Comparison of ENCODE assay signal across 10 cellular contexts in the genomic region with DNA sequence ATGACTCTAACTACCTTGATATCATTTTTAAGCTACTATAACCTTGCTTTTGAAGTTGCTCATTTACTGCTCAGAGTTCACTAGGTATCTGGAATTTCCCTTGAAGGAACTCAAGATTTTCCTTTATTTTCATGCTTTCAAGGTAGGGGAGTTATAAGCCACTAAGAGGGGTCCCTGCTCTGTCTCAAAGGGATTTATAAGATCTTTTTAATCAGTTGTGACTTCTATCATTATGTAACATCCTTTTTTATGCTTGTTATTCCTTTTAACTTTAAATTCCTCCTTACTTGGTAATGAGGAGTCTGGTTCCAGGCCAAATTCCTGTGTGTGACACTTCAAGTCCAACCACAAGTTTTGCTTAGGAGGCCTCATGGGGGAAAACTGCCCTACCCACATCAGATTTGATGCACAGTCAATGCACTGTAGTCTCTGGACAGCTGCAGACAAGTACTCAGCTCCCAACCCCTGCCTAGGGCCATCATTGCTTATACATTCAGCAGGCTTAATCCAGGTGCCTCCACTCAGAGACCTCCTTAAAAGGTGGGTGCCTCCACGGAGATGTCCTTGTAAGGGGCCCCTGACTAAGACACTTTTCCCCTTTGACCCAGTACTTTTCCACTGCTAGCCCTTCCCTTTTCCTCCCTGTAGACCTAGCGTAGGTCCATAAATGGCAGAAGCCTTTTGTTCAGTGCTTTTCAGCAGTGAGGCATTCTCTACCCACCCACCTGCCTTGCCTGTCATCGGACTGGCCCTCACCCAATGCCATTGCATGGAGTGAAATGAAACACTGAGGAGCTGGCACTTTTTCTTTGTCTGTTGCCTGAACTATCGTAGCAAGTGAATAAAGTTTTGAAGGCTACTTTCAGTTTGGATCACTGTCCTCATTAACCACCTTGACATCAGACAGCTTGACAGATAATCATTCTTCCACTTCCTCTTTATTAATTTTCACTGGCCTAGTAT. TPM values are rescaled to one million over a fixed set of nuclear protein-coding genes. Genes with fewer than 3 reads are reported as not detected.
A peak's percentile ranks its signal among the peaks of the same experiment; 100 is the strongest.
DNase-seq lines count a peak whose midpoint lies in the region; ATAC-seq and TF ChIP-seq lines count a peak whose summit lies in the region.
"Had no signal": no experiment of that assay in that cellular context is flagged by ENCODE, and none has a peak within 500 bp of the region (broad histone marks: within the 10 kb centered on the region; RNA-seq: fewer than 3 reads in every experiment).

No MANE protein-coding gene starts in this region.

- DNase-seq in left ventricle myocardium inferior (no peak), right atrium auricular region (ENCODE audit: low spot score) (no peak), brain microvascular endothelial cell (peak; percentile 78), thyroid gland (peak; percentile 11 to 21), DMS79 treated with DMSO at 0.1 percent for 48 hours (lab: John Stamatoyannopoulos, UW) (no peak), body of pancreas (no peak)
- DNase-seq in effector memory CD4-positive, alpha-beta T cell: no peak
- DNase-seq: right cardiac atrium had no signal

- TF ChIP-seq CTCF in left ventricle myocardium inferior (IDR thresholded peaks at IDR 0.05; ENCODE audit: borderline replicate concordance): no peak
- TF ChIP-seq CTCF in right atrium auricular region (IDR thresholded peaks at IDR 0.05): no peak
- TF ChIP-seq CTCF in brain microvascular endothelial cell (IDR thresholded peaks at IDR 0.05; ENCODE audit: low read depth, low read length, missing control alignments): no peak
- no peak for TF ChIP-seq CTCF in thyroid gland (IDR thresholded peaks at IDR 0.05)
- no peak for TF ChIP-seq CTCF in body of pancreas (IDR thresholded peaks at IDR 0.05)

- H3K27ac ChIP-seq in left ventricle myocardium inferior (replicated peaks) (peak overlapping the region; percentile 6), right atrium auricular region (no peak overlapping the region), brain microvascular endothelial cell (no peak overlapping the region), thyroid gland (no peak overlapping the region), body of pancreas (no peak overlapping the region)
- H3K27ac ChIP-seq in effector memory CD4-positive, alpha-beta T cell (ENCODE audit: insufficient read depth, low read length, poor library complexity, severe bottlenecking): no peak overlapping the region
- H3K27ac ChIP-seq: A549 had no signal

- ATAC-seq in HG03103 (IDR thresholded peaks at IDR 0.05; ENCODE audit: low read depth, unreplicated experiment) (peak; percentile 79), body of pancreas (no peak)
- ATAC-seq: A549 had no signal

- H3K36me3 ChIP-seq in left ventricle myocardium inferior (no peaks in the 10 kb centered on the region), right atrium auricular region (no peaks in the 10 kb centered on the region), brain microvascular endothelial cell (replicated peaks) (no peaks in the 10 kb centered on the region), thyroid gland (no peaks in the 10 kb centered on the region), body of pancreas (replicated peaks in 1 of 2; ENCODE audit: insufficient read depth in 1 of 2, low read depth in 2 of 2) (no peaks in the 10 kb centered on the region)
- no peaks in the 10 kb centered on the region for H3K36me3 ChIP-seq in effector memory CD4-positive, alpha-beta T cell (ENCODE audit: control insufficient read depth, insufficient read depth, low read length)

- H3K4me3 ChIP-seq in left ventricle myocardium inferior (no peak overlapping the region), right atrium auricular region (no peak overlapping the region), brain microvascular endothelial cell (ENCODE audit: low read depth, low read length) (no peak overlapping the region), thyroid gland (replicated peaks in 1 of 3) (no peak overlapping the region), body of pancreas (no peak overlapping the region)
- no peak overlapping the region for H3K4me3 ChIP-seq in effector memory CD4-positive, alpha-beta T cell (ENCODE audit: insufficient read depth, low read depth, low read length, poor library complexity, severe bottlenecking)
- H3K4me3 ChIP-seq: A549 had no signal

- intact Hi-C loops in left ventricle myocardium inferior (cut with micrococcal nuclease): no loop called here
- intact Hi-C loops in thyroid gland (cut with DNase I): no loop called here
- intact Hi-C loops in body of pancreas (cut with DNase I): no loop called here

- TF ChIP-seq POLR2A in thyroid gland (IDR thresholded peaks at IDR 0.05): no peak
- no peak for TF ChIP-seq POLR2A in body of pancreas (IDR thresholded peaks at IDR 0.05)

- in situ Hi-C loops in brain microvascular endothelial cell (cut with HindIII; ENCODE audit: low pct_ligation_motif_present, low sequenced_read_pairs): no loop called here

- peaks cover 13% of the 10 kb centered on the region for H3K4me1 ChIP-seq in left ventricle myocardium inferior
- peaks cover 0 to 10% of the 10 kb centered on the region in 2 donors for H3K4me1 ChIP-seq in right atrium auricular region
- H3K4me1 ChIP-seq in thyroid gland: peaks cover 5 to 11% of the 10 kb centered on the region in 2 donors
- peaks cover 9% of the 10 kb centered on the region for H3K4me1 ChIP-seq in body of pancreas
- H3K4me1 ChIP-seq in effector memory CD4-positive, alpha-beta T cell (ENCODE audit: control insufficient read depth, insufficient read depth, low read length, poor library complexity, severe bottlenecking): no peaks in the 10 kb centered on the region
- H3K4me1 ChIP-seq: A549 had no signal

- H3K9me3 ChIP-seq in left ventricle myocardium inferior (replicated peaks) (peaks cover 35% of the 10 kb centered on the region), right atrium auricular region (peaks cover 0 to 11% of the 10 kb centered on the region in 2 donors), thyroid gland (no peaks in the 10 kb centered on the region), body of pancreas (no peaks in the 10 kb centered on the region)
- no peaks in the 10 kb centered on the region for H3K9me3 ChIP-seq in effector memory CD4-positive, alpha-beta T cell (ENCODE audit: control insufficient read depth, low read length)

- WGBS in thyroid gland, 2 donors: 83% methylated on average over 4 of the region's 4 CpGs
- WGBS in body of pancreas, 2 donors: 78 to 88% methylated on average over 4 of the region's 4 CpGs

- H3K27me3 ChIP-seq in left ventricle myocardium inferior (ENCODE audit: low read depth) (no peaks in the 10 kb centered on the region), right atrium auricular region (no peaks in the 10 kb centered on the region), brain microvascular endothelial cell (replicated peaks) (no peaks in the 10 kb centered on the region), thyroid gland (no peaks in the 10 kb centered on the region), body of pancreas (no peaks in the 10 kb centered on the region)
- no peaks in the 10 kb centered on the region for H3K27me3 ChIP-seq in effector memory CD4-positive, alpha-beta T cell (replicated peaks; ENCODE audit: control insufficient read depth, insufficient read depth, low read length, poor library complexity, severe bottlenecking)

RNA-seq across cellular contexts. Expression of gene PLK4, which starts 23.9 kb away (rescaled TPM):
- 0.49 TPM for total RNA-seq in left ventricle myocardium inferior
- total RNA-seq in right atrium auricular region: 1 to 10 TPM in 1 of 2 donors, not detected in 1; 2.0 TPM
- total RNA-seq in thyroid gland: 1 to 10 TPM in 3 of 4 donors, under 1 TPM in 1; 0.94 to 4.2 (median 2.1) TPM
- 1 to 10 TPM in 1 of 2 donors, not detected in 1; 1.8 TPM for total RNA-seq in body of pancreas

Comparison
In these comparisons a context has a peak if more than half of its experiments do, and no peak if none do; other contexts are left out.
1. DNase-seq: peak in brain microvascular endothelial cell (single experiment) and thyroid gland (2 of 2); none in left ventricle myocardium inferior (single experiment), right atrium auricular region (single experiment), DMS79 treated with DMSO at 0.1 percent for 48 hours (single experiment), body of pancreas (0 of 4) and effector memory CD4-positive, alpha-beta T cell (0 of 3).